In the genomic region with DNA sequence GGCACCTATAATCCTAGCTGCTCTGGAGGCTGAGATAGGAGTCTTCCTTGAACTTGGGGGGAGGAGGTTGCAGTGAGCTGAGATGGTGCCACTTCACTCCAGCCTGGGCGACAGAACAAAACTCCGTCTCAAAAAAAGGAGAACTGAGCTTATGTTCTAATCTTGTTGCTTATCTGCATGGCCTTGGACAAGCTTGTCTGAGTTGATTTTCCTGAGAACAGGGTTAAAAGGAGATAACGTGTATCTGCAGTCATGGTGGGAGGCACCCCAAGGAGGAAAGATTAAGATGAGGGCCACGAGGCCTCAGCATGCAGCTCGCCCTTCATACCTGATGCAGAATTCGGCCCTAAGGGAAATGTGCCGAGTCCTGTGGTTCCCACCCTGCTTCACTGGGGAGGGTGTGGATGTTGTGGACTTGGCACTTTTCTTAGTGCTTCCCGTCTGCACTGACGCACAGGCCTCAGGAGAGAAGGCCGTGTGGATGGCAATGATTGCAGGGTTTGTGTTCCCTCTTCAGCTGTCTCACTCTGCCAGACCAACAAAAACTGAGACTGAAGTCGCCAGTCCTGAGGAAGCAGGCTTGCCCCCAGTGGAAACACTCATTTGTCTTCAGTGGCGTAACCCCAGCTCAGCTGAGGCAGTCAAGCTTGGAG, we compare ENCODE assay signal across 11 cellular contexts. TPM values are rescaled to one million over a fixed set of nuclear protein-coding genes. Genes with fewer than 3 reads are reported as not detected.
DNase-seq lines count a peak whose midpoint lies in the region; ATAC-seq and TF ChIP-seq lines count a peak whose summit lies in the region.
"Had no signal": no experiment of that assay in that cellular context is flagged by ENCODE, and none has a peak within 500 bp of the region (broad histone marks: within the 10 kb centered on the region; RNA-seq: fewer than 3 reads in every experiment).

No MANE protein-coding gene starts in this region.

- H3K4me3 ChIP-seq in Panc1 (ENCODE audit: low read depth in 2 of 2, low read length in 2 of 2), result no peak overlapping the region
- H3K4me3 ChIP-seq: pancreas had no signal

- POLR2A ChIA-PET in Panc1 (lab: Charles Lee), result interaction anchor here (0.6 kb wide), 3 partner anchors 16 to 137 kb away, joined by 3 read pairs; no protein-coding TSS in a partner anchor

- intact Hi-C loops in Panc1 (cut with micrococcal nuclease; ENCODE audit: unreplicated experiment), result no loop called here

- no TSS peak for BruUV-seq in Panc1 (replicated peaks; lab: Mats Ljungman, UMichigan)

- peaks cover 22% of the 10 kb centered on the region for H3K36me3 Mint-ChIP-seq in nephron progenitor cell (ENCODE audit: low read depth)
- peaks cover 41% of the 10 kb centered on the region for H3K36me3 Mint-ChIP-seq in stimulated activated memory B cell treated with anti-CD40 and anti-IgM and Interleukin-4, amounts not matched to agents 10 μg/mL and 1 μg/mL and 100 μg/mL, for 72 hours

- no peaks in the 10 kb centered on the region for H3K9me3 Mint-ChIP-seq in nephron progenitor cell
- no peaks in the 10 kb centered on the region for H3K9me3 Mint-ChIP-seq in stimulated activated memory B cell treated with anti-CD40 and anti-IgM and Interleukin-4, amounts not matched to agents 10 μg/mL and 1 μg/mL and 100 μg/mL, for 72 hours
- H3K9me3 Mint-ChIP-seq: HFFc6 had no signal

- H3K27ac ChIP-seq in Panc1 (ENCODE audit: low read length) (no peak overlapping the region), epithelial cell of prostate (peak overlapping the region; percentile 16)
- H3K27ac ChIP-seq: pancreas had no signal

- H3K27me3 ChIP-seq in Panc1 (ENCODE audit: control insufficient read depth, insufficient read depth, low read length), result no peaks in the 10 kb centered on the region
- H3K27me3 ChIP-seq: pancreas had no signal

- in situ Hi-C loops in Panc1 (cut with HindIII; ENCODE audit: low pct_unique_long_range_greater_than_20kb, low sequenced_read_pairs), result no loop called here

- no peak overlapping the region for H3K4me3 Mint-ChIP-seq in nephron progenitor cell
- no peak overlapping the region for H3K4me3 Mint-ChIP-seq in stimulated activated memory B cell treated with anti-CD40 and anti-IgM and Interleukin-4, amounts not matched to agents 10 μg/mL and 1 μg/mL and 100 μg/mL, for 72 hours
- H3K4me3 Mint-ChIP-seq: HFFc6 had no signal

- H3K9me3 ChIP-seq in Panc1 (ENCODE audit: control insufficient read depth, insufficient read depth, low read depth, low read length), result no peaks in the 10 kb centered on the region
- H3K9me3 ChIP-seq: pancreas had no signal

- no peaks in the 10 kb centered on the region for H3K4me1 ChIP-seq in Panc1 (ENCODE audit: control insufficient read depth, insufficient read depth, low read length)
- H3K4me1 ChIP-seq: pancreas had no signal

- peak overlapping the region; percentile 89 for H3K27ac Mint-ChIP-seq in nephron progenitor cell
- H3K27ac Mint-ChIP-seq in stimulated activated memory B cell treated with anti-CD40 and anti-IgM and Interleukin-4, amounts not matched to agents 10 μg/mL and 1 μg/mL and 100 μg/mL, for 72 hours, result no peak overlapping the region
- H3K27ac Mint-ChIP-seq: HFFc6 had no signal

- peak; percentile 11 for TF ChIP-seq POLR2A in GM18505 (IDR thresholded peaks at IDR 0.05; ENCODE audit: borderline replicate concordance, extremely low read depth, insufficient read depth, insufficient read length)

- peaks cover 3% of the 10 kb centered on the region for H3K27me3 Mint-ChIP-seq in nephron progenitor cell (ENCODE audit: low read depth, poor library complexity)
- H3K27me3 Mint-ChIP-seq in stimulated activated memory B cell treated with anti-CD40 and anti-IgM and Interleukin-4, amounts not matched to agents 10 μg/mL and 1 μg/mL and 100 μg/mL, for 72 hours, result no peaks in the 10 kb centered on the region

- CTCF ChIA-PET in Panc1 (lab: Charles Lee), result no interaction called here

- DNase-seq in Panc1 (ENCODE audit: low read depth, low spot score) (no peak), epithelial cell of prostate (ENCODE audit: low read depth, low spot score) (no peak), nephron progenitor cell (no peak), NOMO-1 treated with DMSO at 0.1 percent for 48 hours (lab: John Stamatoyannopoulos, UW; ENCODE audit: unreplicated experiment) (no peak)
- DNase-seq: HFFc6, NCI-H2029 treated with DMSO at 0.1 percent for 48 hours, pancreas had no signal

- peaks cover 75% of the 10 kb centered on the region for H3K4me1 Mint-ChIP-seq in nephron progenitor cell
- H3K4me1 Mint-ChIP-seq in stimulated activated memory B cell treated with anti-CD40 and anti-IgM and Interleukin-4, amounts not matched to agents 10 μg/mL and 1 μg/mL and 100 μg/mL, for 72 hours, result peaks cover 13% of the 10 kb centered on the region

- H3K36me3 ChIP-seq in Panc1 (ENCODE audit: control insufficient read depth, insufficient read depth, low read length), result peaks cover 7% of the 10 kb centered on the region

- ATAC-seq in GM18505 (IDR thresholded peaks at IDR 0.05; ENCODE audit: unreplicated experiment) (no peak), Panc1 (peak; percentile 5; the same call in 1 of the 2 replicates), HG03108 (IDR thresholded peaks at IDR 0.05; ENCODE audit: unreplicated experiment) (no peak), GM18519 (IDR thresholded peaks at IDR 0.05; ENCODE audit: low FRiP score, unreplicated experiment) (no peak)
- no peak for ATAC-seq in stimulated activated memory B cell treated with anti-CD40 and anti-IgM and Interleukin-4, amounts not matched to agents 10 μg/mL and 1 μg/mL and 100 μg/mL, for 72 hours

- TF ChIP-seq CTCF in Panc1 (IDR thresholded peaks at IDR 0.05), result no peak
- TF ChIP-seq CTCF in nephron progenitor cell (IDR thresholded peaks at IDR 0.05), result no peak

RNA-seq across cellular contexts. Expression of gene EZR, which starts 56.3 kb away (rescaled TPM):
- total RNA-seq in Panc1 (2021; ENCODE audit: unreplicated experiment), result 263 TPM
- 215 TPM for polyA plus RNA-seq in Panc1 (2012; ENCODE audit: insufficient read length)
